17 cellular contexts compared by ENCODE assay signal in the genomic region with DNA sequence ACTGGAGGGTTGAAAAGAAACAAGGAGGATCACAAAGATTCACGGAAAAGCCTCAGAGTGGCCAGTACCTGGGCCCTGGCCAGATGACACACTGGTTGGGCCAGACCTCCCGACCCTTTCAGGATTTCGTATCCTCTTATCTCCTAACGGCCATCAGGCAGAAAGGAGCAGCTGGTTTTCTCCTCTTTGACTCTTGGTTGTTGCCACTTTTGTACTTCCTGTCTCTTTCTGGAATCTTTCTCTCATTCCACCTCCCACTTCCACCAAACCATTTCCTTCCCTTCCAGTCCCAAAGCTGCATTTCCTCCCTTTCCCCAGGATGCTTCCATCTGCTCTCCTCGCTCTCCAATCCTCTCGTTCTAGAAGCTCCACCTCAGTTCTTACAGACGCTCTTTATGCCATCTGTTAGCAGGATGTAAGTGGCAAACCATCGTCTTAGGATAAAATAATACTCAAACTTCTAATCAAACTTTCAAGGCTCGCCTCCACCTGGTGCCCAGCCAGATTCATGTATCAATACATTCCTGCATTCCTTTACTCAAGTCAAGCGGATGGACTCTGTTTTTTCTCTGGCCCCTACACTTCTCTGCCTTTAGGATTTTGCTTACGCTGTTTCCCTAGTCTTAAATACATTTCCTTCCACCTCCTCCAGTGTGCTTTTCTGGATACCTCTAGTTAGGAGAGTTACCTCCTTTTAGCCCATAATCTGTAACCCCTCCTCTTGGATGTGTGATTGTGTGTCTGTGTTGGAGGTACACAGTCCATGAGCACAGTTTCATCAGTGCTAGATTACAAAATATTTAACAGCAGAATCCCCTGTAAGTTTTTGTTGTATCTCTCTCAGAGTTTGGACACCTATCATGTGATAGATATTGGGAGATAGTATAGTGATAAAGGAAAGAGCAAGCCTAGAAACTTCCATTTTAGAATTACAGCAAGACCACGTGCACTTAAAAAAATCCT.
DNase-seq lines count a peak whose midpoint lies in the region; ATAC-seq, FAIRE-seq and TF ChIP-seq lines count a peak whose summit lies in the region.
"Had no signal": no experiment of that assay in that cellular context is flagged by ENCODE, and none has a peak within 500 bp of the region (broad histone marks: within the 10 kb centered on the region; RNA-seq: fewer than 3 reads in every experiment).

No MANE protein-coding gene starts in this region.

- POLR2A ChIA-PET in PC-9 (lab: Charles Lee; ENCODE audit: unreplicated experiment), result no interaction called here

- H3K4me3 Mint-ChIP-seq in H9 (peak overlapping the region in 1 of 2 experiments; percentile 15; a peak in 3 of 5 replicates), astrocyte (ENCODE audit: unreplicated experiment) (no peak overlapping the region), natural killer cell (no peak overlapping the region)
- H3K4me3 Mint-ChIP-seq: activated CD4-positive, alpha-beta T cell treated with anti-CD3 and anti-CD28 coated beads for 36 hours had no signal

- no peak overlapping the region for H4K91ac ChIP-seq in H9 (ENCODE audit: insufficient read length, low read depth, low read length)
- H4K91ac ChIP-seq in trophoblast cell (ENCODE audit: low read depth, low read length), result no peak overlapping the region

- no peak overlapping the region for H4K5ac ChIP-seq in H9 (ENCODE audit: insufficient read length, low read depth, low read length)

- H2AK5ac ChIP-seq in H9 (ENCODE audit: insufficient read length, low read length) (peak overlapping the region; percentile 87), trophoblast cell (ENCODE audit: low read length) (no peak overlapping the region)

- H3K9me3 ChIP-seq in H9 (ENCODE audit: control insufficient read depth, low read depth, low read length) (no peaks in the 10 kb centered on the region), astrocyte (ENCODE audit: insufficient read depth, low read depth, low read length) (no peaks in the 10 kb centered on the region), right cardiac atrium (ENCODE audit: control insufficient read depth, low read length) (no peaks in the 10 kb centered on the region), trophoblast cell (ENCODE audit: insufficient read depth, low read depth, low read length) (no peaks in the 10 kb centered on the region), PC-9 (ENCODE audit: insufficient read depth, low read depth) (no peaks in the 10 kb centered on the region)

- H3K14ac ChIP-seq in H9 (ENCODE audit: insufficient read depth, low read length) (no peak overlapping the region), trophoblast cell (ENCODE audit: low read length) (no peak overlapping the region)

- ATAC-seq in right cardiac atrium (peak; percentile 51 to 80), natural killer cell (no peak)
- ATAC-seq: activated CD4-positive, alpha-beta T cell treated with anti-CD3 and anti-CD28 coated beads for 36 hours had no signal

- in situ Hi-C loops in brain microvascular endothelial cell (cut with HindIII; ENCODE audit: low pct_ligation_motif_present, low sequenced_read_pairs) (no loop called here), ACHN (cut with HindIII; ENCODE audit: low pct_ligation_motif_present, low pct_unique_long_range_greater_than_20kb, low sequenced_read_pairs) (no loop called here)

- H3K23me2 ChIP-seq in H9 (ENCODE audit: insufficient read length, low read depth, low read length, poor library complexity, severe bottlenecking), result no peaks in the 10 kb centered on the region

- no peak overlapping the region for H2BK15ac ChIP-seq in H9 (ENCODE audit: low read depth, low read length)

- TF ChIP-seq CTCF in H9 (conservative IDR thresholded peaks at IDR 0.05) (no peak), astrocyte (IDR thresholded peaks at IDR 0.05; ENCODE audit: insufficient read depth, low read depth, low read length) (no peak), PC-9 (conservative IDR thresholded peaks at IDR 0.05) (no peak), brain microvascular endothelial cell (IDR thresholded peaks at IDR 0.05; ENCODE audit: low read depth, low read length, missing control alignments) (no peak), natural killer cell (IDR thresholded peaks at IDR 0.05) (no peak)

- H3K27me3 Mint-ChIP-seq in H9 (ENCODE audit: low read depth), result no peaks in the 10 kb centered on the region
- H3K27me3 Mint-ChIP-seq in astrocyte (ENCODE audit: low read depth, unreplicated experiment), result no peaks in the 10 kb centered on the region
- peaks cover 0 to 3% of the 10 kb centered on the region in 2 donors for H3K27me3 Mint-ChIP-seq in natural killer cell (ENCODE audit: low read depth in 2 of 2)

- H2BK5ac ChIP-seq in H9 (ENCODE audit: insufficient read length, low read length), result no peak overlapping the region
- H2BK5ac ChIP-seq in trophoblast cell (ENCODE audit: low read depth, low read length, poor library complexity), result no peak overlapping the region

- no peak overlapping the region for H3K4me2 ChIP-seq in H9 (ENCODE audit: insufficient read depth, insufficient read length, low read length)
- H3K4me2 ChIP-seq in astrocyte (ENCODE audit: low read length), result no peak overlapping the region
- no peak overlapping the region for H3K4me2 ChIP-seq in trophoblast cell (ENCODE audit: low read length)
- no peak overlapping the region for H3K4me2 ChIP-seq in PC-9

- H3T11ph ChIP-seq in H9 (ENCODE audit: low read length), result no peak overlapping the region

- no peaks in the 10 kb centered on the region for H4K20me1 ChIP-seq in H9 (ENCODE audit: control insufficient read depth, insufficient read depth, insufficient read length)
- no peaks in the 10 kb centered on the region for H4K20me1 ChIP-seq in astrocyte (ENCODE audit: insufficient read depth, low read length)
- H4K20me1 ChIP-seq in PC-9 (ENCODE audit: insufficient read depth), result no peaks in the 10 kb centered on the region

- H2BK120ac ChIP-seq in H9 (ENCODE audit: low read depth, low read length, poor library complexity, severe bottlenecking) (no peak overlapping the region), trophoblast cell (ENCODE audit: insufficient read depth, low read length, poor library complexity) (no peak overlapping the region)

- no peaks in the 10 kb centered on the region for H3F3A ChIP-seq in PC-9 (ENCODE audit: insufficient read depth, low read depth)

- H3K18ac ChIP-seq in H9 (ENCODE audit: insufficient read length, low read depth, low read length) (peak overlapping the region; percentile 22), trophoblast cell (ENCODE audit: low read length) (no peak overlapping the region)

- H3K36me3 ChIP-seq in astrocyte (ENCODE audit: insufficient read depth, low read length) (no peaks in the 10 kb centered on the region), trophoblast cell (ENCODE audit: control insufficient read depth in 1 of 2, insufficient read depth in 2 of 2, low read length in 2 of 2) (no peaks in the 10 kb centered on the region), PC-9 (ENCODE audit: low read depth) (no peaks in the 10 kb centered on the region), brain microvascular endothelial cell (replicated peaks) (no peaks in the 10 kb centered on the region)

- H3K4me3 ChIP-seq in astrocyte (ENCODE audit: insufficient read depth, low read depth, low read length) (no peak overlapping the region), right cardiac atrium (ENCODE audit: low read length) (no peak overlapping the region), trophoblast cell (ENCODE audit: low read depth, low read length) (no peak overlapping the region), PC-9 (no peak overlapping the region), brain microvascular endothelial cell (ENCODE audit: low read depth, low read length) (no peak overlapping the region)

- intact Hi-C loops in right cardiac atrium (cut with DNase I), result no loop called here
- intact Hi-C loops in PC-9 (cut with micrococcal nuclease; ENCODE audit: unreplicated experiment), result no loop called here
- intact Hi-C loops in natural killer cell (cut with micrococcal nuclease), result no loop called here

- no TSS peak for BruUV-seq in PC-9 (replicated peaks; lab: Mats Ljungman, UMichigan)

- H4K8ac ChIP-seq in H9 (replicated peaks; ENCODE audit: insufficient read length, low read depth, low read length), result no peak overlapping the region
- H4K8ac ChIP-seq in trophoblast cell (ENCODE audit: low read depth, low read length), result peak overlapping the region; percentile 15

- H3K56ac ChIP-seq in H9 (ENCODE audit: insufficient read length, low read depth, low read length), result no peak overlapping the region

- no peak overlapping the region for H3K4ac ChIP-seq in H9 (ENCODE audit: low read depth, low read length)
- no peak overlapping the region for H3K4ac ChIP-seq in trophoblast cell (ENCODE audit: low read depth, low read length)

- H3K27ac Mint-ChIP-seq in H9, result peak overlapping the region; percentile 10 to 73 (median 32)
- H3K27ac Mint-ChIP-seq in astrocyte (ENCODE audit: unreplicated experiment), result no peak overlapping the region
- H3K27ac Mint-ChIP-seq in natural killer cell, result no peak overlapping the region
- H3K27ac Mint-ChIP-seq: activated CD4-positive, alpha-beta T cell treated with anti-CD3 and anti-CD28 coated beads for 36 hours had no signal

- H2BK12ac ChIP-seq in H9 (ENCODE audit: insufficient read length, low read depth, low read length), result peak overlapping the region; percentile 53
- no peak overlapping the region for H2BK12ac ChIP-seq in trophoblast cell (ENCODE audit: low read length)

- H3K79me2 ChIP-seq in H9 (ENCODE audit: insufficient read depth, low read length) (no peaks in the 10 kb centered on the region), astrocyte (ENCODE audit: insufficient read depth, low read length) (no peaks in the 10 kb centered on the region), trophoblast cell (ENCODE audit: control insufficient read depth, insufficient read depth, low read length, poor library complexity) (no peaks in the 10 kb centered on the region), PC-9 (ENCODE audit: low read depth) (no peaks in the 10 kb centered on the region)

- H3K36me3 Mint-ChIP-seq in H9 (ENCODE audit: insufficient read depth in 1 of 3, low read depth in 3 of 3) (peaks cover 0 to 6% (median 4%) of the 10 kb centered on the region in 3 experiments; a peak in 3 of 7 replicates), astrocyte (ENCODE audit: low read depth, unreplicated experiment) (no peaks in the 10 kb centered on the region), natural killer cell (no peaks in the 10 kb centered on the region)
- H3K36me3 Mint-ChIP-seq: brain had no signal

- H3K9ac ChIP-seq in H9 (ENCODE audit: extremely low read depth, insufficient read length, low read length) (no peak overlapping the region), astrocyte (ENCODE audit: low read length) (no peak overlapping the region), trophoblast cell (ENCODE audit: low read length) (no peak overlapping the region)

- CTCF ChIA-PET in PC-9 (lab: Charles Lee), result no interaction called here

- no peaks in the 10 kb centered on the region for H3K9me2 ChIP-seq in PC-9 (ENCODE audit: insufficient read depth)

- DNase-seq in H9, result no peak
- peak; percentile 14 for DNase-seq in astrocyte (ENCODE audit: low read depth)
- peak; percentile 34 to 55 (median 54) for DNase-seq in right cardiac atrium
- no peak for DNase-seq in trophoblast cell
- DNase-seq in PC-9, result no peak
- DNase-seq in brain microvascular endothelial cell, result no peak
- no peak for DNase-seq in natural killer cell
- DNase-seq in ACHN, result no peak
- DNase-seq: activated CD4-positive, alpha-beta T cell treated with anti-CD3 and anti-CD28 coated beads for 36 hours; activated CD8-positive, alpha-beta memory T cell treated with anti-CD3 and anti-CD28 coated beads, Interleukin-2, amount 50 U/mL, for 4 hours; activated naive CD4-positive, alpha-beta T cell treated with Interleukin-2 at 50 U/mL for 16 hours; AML-193; NCI-H146; NCI-H345 had no signal

- H3K27me3 ChIP-seq in H9 (ENCODE audit: insufficient read depth, low read length) (no peaks in the 10 kb centered on the region), astrocyte (ENCODE audit: insufficient read depth, low read length) (no peaks in the 10 kb centered on the region), right cardiac atrium (ENCODE audit: control insufficient read depth, insufficient read depth) (no peaks in the 10 kb centered on the region), trophoblast cell (ENCODE audit: insufficient read depth, low read length) (no peaks in the 10 kb centered on the region), PC-9 (ENCODE audit: insufficient read depth, low read depth) (peaks cover 3% of the 10 kb centered on the region; the same call in 1 of the 2 replicates), brain microvascular endothelial cell (replicated peaks) (no peaks in the 10 kb centered on the region)

- peaks cover 49 to 56% of the 10 kb centered on the region in 2 experiments for H3K4me1 Mint-ChIP-seq in H9
- no peaks in the 10 kb centered on the region for H3K4me1 Mint-ChIP-seq in astrocyte (ENCODE audit: low read depth, unreplicated experiment)
- peaks cover 0 to 5% of the 10 kb centered on the region in 2 donors for H3K4me1 Mint-ChIP-seq in natural killer cell
- H3K4me1 Mint-ChIP-seq: activated CD4-positive, alpha-beta T cell treated with anti-CD3 and anti-CD28 coated beads for 36 hours had no signal

- H3K23ac ChIP-seq in H9 (ENCODE audit: insufficient read length, low read depth, low read length), result no peak overlapping the region
- no peak overlapping the region for H3K23ac ChIP-seq in trophoblast cell (ENCODE audit: low read length)

- H2AFZ ChIP-seq in H9 (ENCODE audit: low read length), result no peak overlapping the region
- no peak overlapping the region for H2AFZ ChIP-seq in astrocyte (ENCODE audit: low read depth, low read length)
- peak overlapping the region; percentile 54 for H2AFZ ChIP-seq in trophoblast cell (ENCODE audit: insufficient read depth, low read length, poor library complexity)
- H2AFZ ChIP-seq in PC-9, result no peak overlapping the region

- H3K4me1 ChIP-seq in H9 (ENCODE audit: insufficient read depth, low read length), result peaks cover 23% of the 10 kb centered on the region
- H3K4me1 ChIP-seq in astrocyte (ENCODE audit: insufficient read depth, low read length), result no peaks in the 10 kb centered on the region
- H3K4me1 ChIP-seq in right cardiac atrium (ENCODE audit: control insufficient read depth, insufficient read depth, low read length), result no peaks in the 10 kb centered on the region
- peaks cover 4 to 6% of the 10 kb centered on the region in 2 experiments for H3K4me1 ChIP-seq in trophoblast cell (ENCODE audit: control insufficient read depth in 1 of 2, insufficient read depth in 2 of 2, low read length in 2 of 2)
- H3K4me1 ChIP-seq in PC-9 (replicated peaks; ENCODE audit: insufficient read depth), result no peaks in the 10 kb centered on the region

- no peak overlapping the region for H2BK20ac ChIP-seq in H9 (ENCODE audit: low read depth, low read length, poor library complexity, severe bottlenecking)

- H3K27ac ChIP-seq in H9 (ENCODE audit: insufficient read length, low read depth, low read length) (peak overlapping the region; percentile 69), astrocyte (ENCODE audit: low read depth, low read length) (no peak overlapping the region), right cardiac atrium (ENCODE audit: low read length) (peak overlapping the region; percentile 5), trophoblast cell (ENCODE audit: low read depth, low read length) (no peak overlapping the region), PC-9 (no peak overlapping the region), brain microvascular endothelial cell (no peak overlapping the region)

- WGBS in H9 (ENCODE audit: extremely low coverage, insufficient read length, low lambda C conversion rate), result no CpG with 5 or more reads among the region's 12 CpGs
- WGBS in right cardiac atrium, result 43% methylated on average over 12 of the region's 12 CpGs
- no CpG with 5 or more reads among the region's 12 CpGs for WGBS in trophoblast cell (ENCODE audit: extremely low coverage, insufficient coverage, insufficient read length)

- peaks cover 3% of the 10 kb centered on the region for H3K79me1 ChIP-seq in H9 (ENCODE audit: insufficient read depth, low read depth, low read length, poor library complexity, severe bottlenecking)
- no peaks in the 10 kb centered on the region for H3K79me1 ChIP-seq in trophoblast cell (ENCODE audit: low read length)

- H3K9me3 Mint-ChIP-seq in H9, result no peaks in the 10 kb centered on the region
- H3K9me3 Mint-ChIP-seq in astrocyte (ENCODE audit: unreplicated experiment), result no peaks in the 10 kb centered on the region
- H3K9me3 Mint-ChIP-seq in natural killer cell, result no peaks in the 10 kb centered on the region

- no peak overlapping the region for H4K12ac ChIP-seq in trophoblast cell (ENCODE audit: low read depth, low read length)

- FAIRE-seq in astrocyte (lab: Jason Lieb, UNC), result peak; percentile 45
- FAIRE-seq: D721Med, islet of Langerhans had no signal

Comparison
In these comparisons a context has a peak if more than half of its experiments do, and no peak if none do; other contexts are left out.
1. DNase-seq: peak in astrocyte (single experiment) and right cardiac atrium (3 of 3); none in H9 (single experiment), trophoblast cell (0 of 2), PC-9 (0 of 2), brain microvascular endothelial cell (single experiment), natural killer cell (single experiment) and ACHN (single experiment).
2. H3K27ac ChIP-seq: peak in H9 (single experiment) and right cardiac atrium (single experiment); none in astrocyte (single experiment), trophoblast cell (single experiment), PC-9 (single experiment) and brain microvascular endothelial cell (single experiment).
3. H3K27ac Mint-ChIP-seq: peak in H9 (3 of 3); none in astrocyte (single experiment) and natural killer cell (0 of 2).
4. ATAC-seq: peak in right cardiac atrium (2 of 2); none in natural killer cell (0 of 3).